ENCODE assay signal across 1 cellular context in the genomic region with DNA sequence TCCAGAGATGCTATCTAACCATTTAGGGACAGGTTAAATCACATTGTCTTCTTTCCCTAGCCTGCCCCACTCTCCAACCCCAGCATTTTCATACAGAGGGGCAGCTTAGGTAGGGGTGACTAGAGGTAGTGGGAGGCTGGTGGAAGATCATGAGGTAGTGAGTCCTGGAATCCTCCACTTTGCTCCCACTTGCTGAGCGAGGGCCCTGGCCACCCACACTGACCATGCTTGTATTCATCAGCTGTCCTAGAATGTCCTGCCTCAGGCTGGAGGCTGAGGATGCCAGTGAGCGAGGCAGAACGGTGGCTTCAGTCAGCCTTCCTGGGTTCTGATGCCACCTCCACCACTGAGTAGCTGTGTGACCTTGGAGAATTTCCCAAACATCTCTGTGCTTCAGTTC.
TF ChIP-seq lines count a peak whose summit lies in the region.

No MANE protein-coding gene starts in this region.

TF ChIP-seq in GM23338, 12 proteins besides CTCF, POLR2A, EP300 and RAD21 (continued from another document):
- TF ChIP-seq, protein P1, sequence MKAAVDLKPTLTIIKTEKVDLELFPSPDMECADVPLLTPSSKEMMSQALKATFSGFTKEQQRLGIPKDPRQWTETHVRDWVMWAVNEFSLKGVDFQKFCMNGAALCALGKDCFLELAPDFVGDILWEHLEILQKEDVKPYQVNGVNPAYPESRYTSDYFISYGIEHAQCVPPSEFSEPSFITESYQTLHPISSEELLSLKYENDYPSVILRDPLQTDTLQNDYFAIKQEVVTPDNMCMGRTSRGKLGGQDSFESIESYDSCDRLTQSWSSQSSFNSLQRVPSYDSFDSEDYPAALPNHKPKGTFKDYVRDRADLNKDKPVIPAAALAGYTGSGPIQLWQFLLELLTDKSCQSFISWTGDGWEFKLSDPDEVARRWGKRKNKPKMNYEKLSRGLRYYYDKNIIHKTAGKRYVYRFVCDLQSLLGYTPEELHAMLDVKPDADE (IDR thresholded peaks at IDR 0.05): no peak
